Comparison of ENCODE assay signal across 1 cellular context in genomic region chr15:42495361-42496212, GRCh38.
TF ChIP-seq lines count a peak whose summit lies in the region.

Gene SNAP23 (plus strand): TSS chr15:42495634. CDS start chr15:42511847, 16,213 bp downstream.

TF ChIP-seq in K562, 482 proteins besides CTCF, POLR2A, EP300 and RAD21 (continued from another document and continues in another):
- TF ChIP-seq ATF3 (IDR thresholded peaks at IDR 0.05) (no peak), ATF3 (CRISPR knock-in tag; conservative IDR thresholded peaks at IDR 0.05) (no peak), ZFX (CRISPR knock-in tag; IDR thresholded peaks at IDR 0.05) (peak; percentile 66), LEF1 (IDR thresholded peaks at IDR 0.05) (0 out of 2 replicates have a peak, but pooled peaks have one; percentile 15), NFE2L1 (tag; IDR thresholded peaks at IDR 0.05; ENCODE audit: borderline replicate concordance, low read depth) (no peak), SMARCE1 (IDR thresholded peaks at IDR 0.05) (peak; percentile 69), ZNF3 (CRISPR knock-in tag; IDR thresholded peaks at IDR 0.05) (no peak), ZNF143 (CRISPR knock-in tag; IDR thresholded peaks at IDR 0.05) (no peak), RBM15 (IDR thresholded peaks at IDR 0.05; ENCODE audit: insufficient read depth, low read length) (no peak), ZBTB7A (IDR thresholded peaks at IDR 0.05; ENCODE audit: borderline replicate concordance, control insufficient read depth, low read depth, low read length) (peak; percentile 73; the same call in 1 of the 2 replicates), MAFG (tag; conservative IDR thresholded peaks at IDR 0.05) (no peak), FOSL1 (tag; conservative IDR thresholded peaks at IDR 0.05) (peak; percentile 40; the same call in 1 of the 2 replicates), TEAD2 (tag; IDR thresholded peaks at IDR 0.05) (no peak), MAFK (IDR thresholded peaks at IDR 0.05; ENCODE audit: low read length) (0 out of 2 replicates have a peak, but pooled peaks have one; percentile 0), CCNT2 (IDR thresholded peaks at IDR 0.05; ENCODE audit: borderline replicate concordance, extremely low read depth, insufficient read length, low read depth, low read length) (peak; percentile 84), ERF (CRISPR knock-in tag; IDR thresholded peaks at IDR 0.05) (no peak), TAF1 (IDR thresholded peaks at IDR 0.05; ENCODE audit: control insufficient read depth, extremely low read depth, insufficient read depth, low read length, severe bottlenecking) (peak; percentile 66), MAFF (IDR thresholded peaks at IDR 0.05; ENCODE audit: low read length) (no peak), TAF9B (IDR thresholded peaks at IDR 0.05; ENCODE audit: partially characterized antibody) (peak; percentile 64), RBM25 (IDR thresholded peaks at IDR 0.05; ENCODE audit: low read depth, low read length, severe bottlenecking) (peak; percentile 65), ZNF586 (CRISPR knock-in tag; conservative IDR thresholded peaks at IDR 0.05) (no peak), ARNT (IDR thresholded peaks at IDR 0.05) (peak in 1 of 2 experiments; percentile 63; a peak in 2 of 4 replicates), ZBTB12 (CRISPR knock-in tag; IDR thresholded peaks at IDR 0.05) (no peak), BCL6 (CRISPR knock-in tag; IDR thresholded peaks at IDR 0.05) (no peak), FOXJ3 (CRISPR knock-in tag; IDR thresholded peaks at IDR 0.05) (no peak), MLLT1 (IDR thresholded peaks at IDR 0.05) (peak; percentile 53 to 81; a peak in 2 of 4 replicates), FOXK1 (CRISPR knock-in tag; IDR thresholded peaks at IDR 0.05; ENCODE audit: borderline replicate concordance) (no peak), MBD2 (IDR thresholded peaks at IDR 0.05; ENCODE audit: borderline replicate concordance, low read depth) (peak; percentile 77; the same call in 1 of the 2 replicates), MXI1 (IDR thresholded peaks at IDR 0.05; ENCODE audit: low read depth, low read length) (peak; percentile 93), CREB3L1 (IDR thresholded peaks at IDR 0.05; ENCODE audit: borderline replicate concordance, low read depth) (peak; percentile 76; the same call in 1 of the 2 replicates), ID3 (CRISPR knock-in tag; IDR thresholded peaks at IDR 0.05) (no peak), ID3 (tag; IDR thresholded peaks at IDR 0.05) (peak; percentile 56; the same call in 1 of the 2 replicates), HBP1 (CRISPR knock-in tag; IDR thresholded peaks at IDR 0.05) (0 out of 2 replicates have a peak, but pooled peaks have one; percentile 51), RB1 (IDR thresholded peaks at IDR 0.05; ENCODE audit: low read depth) (peak; percentile 53), NKRF (IDR thresholded peaks at IDR 0.05; ENCODE audit: borderline replicate concordance) (peak; percentile 81)
- TF ChIP-seq, protein P1, sequence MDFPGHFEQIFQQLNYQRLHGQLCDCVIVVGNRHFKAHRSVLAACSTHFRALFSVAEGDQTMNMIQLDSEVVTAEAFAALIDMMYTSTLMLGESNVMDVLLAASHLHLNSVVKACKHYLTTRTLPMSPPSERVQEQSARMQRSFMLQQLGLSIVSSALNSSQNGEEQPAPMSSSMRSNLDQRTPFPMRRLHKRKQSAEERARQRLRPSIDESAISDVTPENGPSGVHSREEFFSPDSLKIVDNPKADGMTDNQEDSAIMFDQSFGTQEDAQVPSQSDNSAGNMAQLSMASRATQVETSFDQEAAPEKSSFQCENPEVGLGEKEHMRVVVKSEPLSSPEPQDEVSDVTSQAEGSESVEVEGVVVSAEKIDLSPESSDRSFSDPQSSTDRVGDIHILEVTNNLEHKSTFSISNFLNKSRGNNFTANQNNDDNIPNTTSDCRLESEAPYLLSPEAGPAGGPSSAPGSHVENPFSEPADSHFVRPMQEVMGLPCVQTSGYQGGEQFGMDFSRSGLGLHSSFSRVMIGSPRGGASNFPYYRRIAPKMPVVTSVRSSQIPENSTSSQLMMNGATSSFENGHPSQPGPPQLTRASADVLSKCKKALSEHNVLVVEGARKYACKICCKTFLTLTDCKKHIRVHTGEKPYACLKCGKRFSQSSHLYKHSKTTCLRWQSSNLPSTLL (IDR thresholded peaks at IDR 0.05): no peak
- TF ChIP-seq, protein P2, sequence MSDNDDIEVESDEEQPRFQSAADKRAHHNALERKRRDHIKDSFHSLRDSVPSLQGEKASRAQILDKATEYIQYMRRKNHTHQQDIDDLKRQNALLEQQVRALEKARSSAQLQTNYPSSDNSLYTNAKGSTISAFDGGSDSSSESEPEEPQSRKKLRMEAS (CRISPR knock-in tag; IDR thresholded peaks at IDR 0.05): peak; percentile 55; the same call in 1 of the 2 replicates
- TF ChIP-seq, protein P3, sequence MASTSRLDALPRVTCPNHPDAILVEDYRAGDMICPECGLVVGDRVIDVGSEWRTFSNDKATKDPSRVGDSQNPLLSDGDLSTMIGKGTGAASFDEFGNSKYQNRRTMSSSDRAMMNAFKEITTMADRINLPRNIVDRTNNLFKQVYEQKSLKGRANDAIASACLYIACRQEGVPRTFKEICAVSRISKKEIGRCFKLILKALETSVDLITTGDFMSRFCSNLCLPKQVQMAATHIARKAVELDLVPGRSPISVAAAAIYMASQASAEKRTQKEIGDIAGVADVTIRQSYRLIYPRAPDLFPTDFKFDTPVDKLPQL (IDR thresholded peaks at IDR 0.05; ENCODE audit: extremely low read depth, insufficient read length): no peak
- TF ChIP-seq, protein P4, sequence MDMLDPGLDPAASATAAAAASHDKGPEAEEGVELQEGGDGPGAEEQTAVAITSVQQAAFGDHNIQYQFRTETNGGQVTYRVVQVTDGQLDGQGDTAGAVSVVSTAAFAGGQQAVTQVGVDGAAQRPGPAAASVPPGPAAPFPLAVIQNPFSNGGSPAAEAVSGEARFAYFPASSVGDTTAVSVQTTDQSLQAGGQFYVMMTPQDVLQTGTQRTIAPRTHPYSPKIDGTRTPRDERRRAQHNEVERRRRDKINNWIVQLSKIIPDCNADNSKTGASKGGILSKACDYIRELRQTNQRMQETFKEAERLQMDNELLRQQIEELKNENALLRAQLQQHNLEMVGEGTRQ (CRISPR knock-in tag; IDR thresholded peaks at IDR 0.05): no peak
- TF ChIP-seq, protein P5, sequence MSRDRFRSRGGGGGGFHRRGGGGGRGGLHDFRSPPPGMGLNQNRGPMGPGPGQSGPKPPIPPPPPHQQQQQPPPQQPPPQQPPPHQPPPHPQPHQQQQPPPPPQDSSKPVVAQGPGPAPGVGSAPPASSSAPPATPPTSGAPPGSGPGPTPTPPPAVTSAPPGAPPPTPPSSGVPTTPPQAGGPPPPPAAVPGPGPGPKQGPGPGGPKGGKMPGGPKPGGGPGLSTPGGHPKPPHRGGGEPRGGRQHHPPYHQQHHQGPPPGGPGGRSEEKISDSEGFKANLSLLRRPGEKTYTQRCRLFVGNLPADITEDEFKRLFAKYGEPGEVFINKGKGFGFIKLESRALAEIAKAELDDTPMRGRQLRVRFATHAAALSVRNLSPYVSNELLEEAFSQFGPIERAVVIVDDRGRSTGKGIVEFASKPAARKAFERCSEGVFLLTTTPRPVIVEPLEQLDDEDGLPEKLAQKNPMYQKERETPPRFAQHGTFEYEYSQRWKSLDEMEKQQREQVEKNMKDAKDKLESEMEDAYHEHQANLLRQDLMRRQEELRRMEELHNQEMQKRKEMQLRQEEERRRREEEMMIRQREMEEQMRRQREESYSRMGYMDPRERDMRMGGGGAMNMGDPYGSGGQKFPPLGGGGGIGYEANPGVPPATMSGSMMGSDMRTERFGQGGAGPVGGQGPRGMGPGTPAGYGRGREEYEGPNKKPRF (IDR thresholded peaks at IDR 0.05; ENCODE audit: low read depth, low read length): no peak
- TF ChIP-seq, protein P6, sequence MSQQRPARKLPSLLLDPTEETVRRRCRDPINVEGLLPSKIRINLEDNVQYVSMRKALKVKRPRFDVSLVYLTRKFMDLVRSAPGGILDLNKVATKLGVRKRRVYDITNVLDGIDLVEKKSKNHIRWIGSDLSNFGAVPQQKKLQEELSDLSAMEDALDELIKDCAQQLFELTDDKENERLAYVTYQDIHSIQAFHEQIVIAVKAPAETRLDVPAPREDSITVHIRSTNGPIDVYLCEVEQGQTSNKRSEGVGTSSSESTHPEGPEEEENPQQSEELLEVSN (IDR thresholded peaks at IDR 0.05; ENCODE audit: borderline replicate concordance in 1 of 2, extremely low read depth in 1 of 2, insufficient read depth in 1 of 2, insufficient read length in 1 of 2, low read depth in 1 of 2, low read length in 1 of 2, poor library complexity in 1 of 2, severe bottlenecking in 1 of 2): peak; percentile 60 to 77
